Comparison of ENCODE assay signal across 9 cellular contexts in the genomic region with DNA sequence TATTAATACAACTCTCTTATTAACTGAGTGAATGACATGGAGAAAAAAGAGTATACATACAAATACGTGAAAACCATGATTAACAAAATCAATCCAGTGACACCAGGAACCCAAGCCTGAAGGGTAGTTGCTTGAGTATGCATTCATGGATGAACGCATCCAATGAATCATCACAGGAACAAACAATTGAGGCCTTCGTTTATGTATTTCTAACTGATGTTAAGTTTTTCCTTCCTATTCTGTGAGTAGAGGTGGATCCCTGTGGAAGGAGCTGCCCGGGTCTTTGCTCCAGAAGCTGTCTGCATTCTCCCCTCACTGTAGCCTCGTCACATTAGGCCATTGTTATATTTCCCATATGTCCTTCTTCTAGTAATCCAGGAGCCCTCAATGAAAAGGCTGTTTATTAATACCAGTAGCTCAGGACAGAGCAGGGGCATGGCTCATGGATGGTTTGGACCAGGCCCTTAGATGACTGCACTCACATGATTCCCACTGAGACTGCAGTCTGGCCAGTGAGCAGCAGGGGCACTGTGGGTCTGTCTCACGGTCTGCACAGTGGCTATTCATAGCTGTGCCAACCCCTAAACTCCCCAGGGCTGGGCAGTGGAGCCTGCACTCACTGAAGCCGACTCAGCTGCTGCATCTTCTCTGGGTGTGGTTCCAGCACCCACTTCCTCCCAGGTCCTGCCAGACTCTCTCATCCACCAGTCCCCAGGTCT.
DNase-seq lines count a peak whose midpoint lies in the region; ATAC-seq and TF ChIP-seq lines count a peak whose summit lies in the region.
"Had no signal": no experiment of that assay in that cellular context is flagged by ENCODE, and none has a peak within 500 bp of the region (broad histone marks: within the 10 kb centered on the region; RNA-seq: fewer than 3 reads in every experiment).

No MANE protein-coding gene starts in this region.

- 76 to 95% methylated on average over 4 to 7 of the region's 7 CpGs for WGBS in endodermal cell (ENCODE audit: insufficient coverage in 1 of 2, insufficient read length in 1 of 2), 2 experiments

- in situ Hi-C loops in SK-MEL-5 (cut with HindIII; ENCODE audit: low pct_unique_long_range_greater_than_20kb, low sequenced_read_pairs): no loop called here

- H3K9ac ChIP-seq in endodermal cell (ENCODE audit: extremely low read depth, low read length, poor library complexity, severe bottlenecking): no peak overlapping the region

- H3K4me3 Mint-ChIP-seq in endodermal cell (no peak overlapping the region), naive B cell (peak overlapping the region; percentile 32 to 87 (median 81))

- peak; percentile 74 to 89 for ATAC-seq in activated CD4-positive, CD25-positive, alpha-beta regulatory T cell treated with anti-CD3 and anti-CD28 coated beads, Interleukin-2, amount 50 U/mL, for 24 hours
- peak; percentile 97 for ATAC-seq in GM19463 (IDR thresholded peaks at IDR 0.05; ENCODE audit: unreplicated experiment)
- ATAC-seq in HG03442 (IDR thresholded peaks at IDR 0.05; ENCODE audit: unreplicated experiment): peak; percentile 87
- ATAC-seq in naive B cell (ENCODE audit: low read depth in 2 of 2): peak; percentile 99

- no peaks in the 10 kb centered on the region for H3K36me3 ChIP-seq in endodermal cell (ENCODE audit: control insufficient read depth, insufficient read depth, low read length)

- H3K9me3 Mint-ChIP-seq in endodermal cell (no peaks in the 10 kb centered on the region), naive B cell (no peaks in the 10 kb centered on the region)

- H3K27me3 ChIP-seq in endodermal cell (ENCODE audit: control insufficient read depth, insufficient read depth, low read length, poor library complexity, severe bottlenecking): peaks cover 25% of the 10 kb centered on the region

- no peak overlapping the region for H3K27ac ChIP-seq in endodermal cell (ENCODE audit: low read depth, low read length)

- H3K36me3 Mint-ChIP-seq in endodermal cell (ENCODE audit: low read depth): no peaks in the 10 kb centered on the region
- no peaks in the 10 kb centered on the region for H3K36me3 Mint-ChIP-seq in naive B cell

- H3K27me3 Mint-ChIP-seq in endodermal cell (ENCODE audit: insufficient read depth): peaks cover 59% of the 10 kb centered on the region
- H3K27me3 Mint-ChIP-seq in naive B cell: no peaks in the 10 kb centered on the region

- no peaks in the 10 kb centered on the region for H3K9me3 ChIP-seq in endodermal cell (ENCODE audit: control insufficient read depth, low read length)

- no peak for DNase-seq in activated CD4-positive, CD25-positive, alpha-beta regulatory T cell (lab: John Stamatoyannopoulos, UW)
- peak; percentile 88 for DNase-seq in SK-MEL-5 (ENCODE audit: low read depth, low spot score)
- peak; percentile 85 for DNase-seq in endodermal cell
- peak; percentile 94 for DNase-seq in naive B cell
- DNase-seq in NCI-H524 treated with DMSO at 0.1 percent for 48 hours (lab: John Stamatoyannopoulos, UW): no peak

- peak; percentile 70 for TF ChIP-seq CTCF in endodermal cell (conservative IDR thresholded peaks at IDR 0.05)

- no peak overlapping the region for H3K27ac Mint-ChIP-seq in endodermal cell
- peak overlapping the region; percentile 92 to 99 (median 95) for H3K27ac Mint-ChIP-seq in naive B cell

- H3K4me3 ChIP-seq in endodermal cell (ENCODE audit: low read length): no peak overlapping the region
- H3K4me3 ChIP-seq: skin epidermis had no signal

- peaks cover 4% of the 10 kb centered on the region for H3K4me1 ChIP-seq in endodermal cell (ENCODE audit: control insufficient read depth, insufficient read depth, low read length)

- H3K4me1 Mint-ChIP-seq in endodermal cell: peaks cover 13% of the 10 kb centered on the region
- peaks cover 42 to 61% (median 46%) of the 10 kb centered on the region in 3 donors for H3K4me1 Mint-ChIP-seq in naive B cell

Comparison
In these comparisons a context has a peak if more than half of its experiments do, and no peak if none do; other contexts are left out.
1. DNase-seq: peak in SK-MEL-5 (single experiment), endodermal cell (single experiment) and naive B cell (single experiment); none in activated CD4-positive, CD25-positive, alpha-beta regulatory T cell (0 of 4) and NCI-H524 treated with DMSO at 0.1 percent for 48 hours (single experiment).
2. Peak in every context shown above with its lines, with median percentiles within 50 percentile points of each other: ATAC-seq.